ENCODE assay signal across 1 cellular context in genomic region chr10:79683026-79683883, GRCh38. TPM values are rescaled to one million over a fixed set of nuclear protein-coding genes. Genes with fewer than 3 reads are reported as not detected.
"Had no signal": no experiment of that assay in that cellular context is flagged by ENCODE, and none has a peak within 500 bp of the region (broad histone marks: within the 10 kb centered on the region; RNA-seq: fewer than 3 reads in every experiment).

No MANE protein-coding gene starts in this region.

RNA-seq across cellular contexts. Expression of gene NUTM2B, which starts 19.8 kb away (rescaled TPM):
- total RNA-seq: astrocyte had no signal
